Comparison of ENCODE assay signal across 8 cellular contexts in the genomic region with DNA sequence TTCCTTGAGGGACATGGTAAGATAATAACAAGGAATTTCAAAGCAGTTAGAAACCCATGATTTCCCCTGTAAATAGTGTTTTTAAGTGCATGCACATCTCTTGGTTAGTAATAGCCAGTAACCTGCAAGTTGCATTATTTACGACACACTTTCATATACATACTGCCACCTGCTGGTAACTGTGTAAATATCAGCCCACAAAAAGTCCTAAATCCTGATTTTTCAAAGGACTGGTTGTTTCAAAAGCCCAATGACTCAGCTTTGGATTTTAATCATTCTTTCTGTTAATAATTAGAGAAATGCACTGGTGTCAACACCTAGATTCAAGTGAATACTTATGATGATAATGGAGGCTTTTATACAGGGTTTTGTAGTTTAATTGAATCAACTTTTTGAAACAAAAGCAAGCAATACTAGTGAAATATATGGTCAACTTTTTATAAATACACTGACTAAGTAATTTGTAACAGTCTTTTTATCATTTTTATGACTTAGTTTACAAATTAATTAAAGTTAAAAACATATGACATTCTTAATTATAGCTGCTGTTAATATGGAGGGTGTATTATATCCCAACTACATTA.
DNase-seq lines count a peak whose midpoint lies in the region; ATAC-seq, FAIRE-seq and TF ChIP-seq lines count a peak whose summit lies in the region.

No MANE protein-coding gene starts in this region.

- FAIRE-seq in GM12892 (lab: Jason Lieb, UNC): peak; percentile 79

- H3K27me3 ChIP-seq in gastroesophageal sphincter: no peaks in the 10 kb centered on the region
- no peaks in the 10 kb centered on the region for H3K27me3 ChIP-seq in gastrocnemius medialis

- DNase-seq in AG09319 (ENCODE audit: extremely low read depth, low read depth) (peak; percentile 65), GM12892 (ENCODE audit: insufficient read length) (no peak), NCI-H128 (lab: John Stamatoyannopoulos, UW; ENCODE audit: unreplicated experiment) (peak; percentile 22), SW480 (ENCODE audit: low spot score) (peak; percentile 83), gastrocnemius medialis (no peak), NK-92 (lab: John Stamatoyannopoulos, UW; ENCODE audit: unreplicated experiment) (no peak)

- TF ChIP-seq POLR2A in GM12892 (IDR thresholded peaks at IDR 0.05; ENCODE audit: low read depth, low read length) (no peak), gastroesophageal sphincter (IDR thresholded peaks at IDR 0.05) (no peak), gastrocnemius medialis (IDR thresholded peaks at IDR 0.05) (no peak)

- ATAC-seq in HG02763 (IDR thresholded peaks at IDR 0.05; ENCODE audit: unreplicated experiment): peak; percentile 52
- ATAC-seq in gastroesophageal sphincter: no peak
- ATAC-seq in gastrocnemius medialis: no peak

- no peaks in the 10 kb centered on the region for H3K9me3 ChIP-seq in gastroesophageal sphincter
- H3K9me3 ChIP-seq in gastrocnemius medialis: no peaks in the 10 kb centered on the region

- H3K27ac ChIP-seq in gastroesophageal sphincter (no peak overlapping the region), gastrocnemius medialis (no peak overlapping the region)

- H3K36me3 ChIP-seq in gastroesophageal sphincter (no peaks in the 10 kb centered on the region), gastrocnemius medialis (no peaks in the 10 kb centered on the region)

- TF ChIP-seq CTCF in AG09319 (IDR thresholded peaks at IDR 0.05; ENCODE audit: low read depth, low read length) (peak; percentile 63), gastroesophageal sphincter (IDR thresholded peaks at IDR 0.05) (peak; percentile 51 to 68 (median 64)), gastrocnemius medialis (IDR thresholded peaks at IDR 0.05 in 4 of 5, conservative IDR thresholded peaks at IDR 0.05 in 1 of 5) (peak; percentile 13 to 56 (median 35))

- WGBS in gastroesophageal sphincter (ENCODE audit: low coverage in 1 of 2), 2 donors: 0% methylated on average over 1 of the region's 1 CpG

- in situ Hi-C loops in gastrocnemius medialis (cut with MboI; ENCODE audit: low sequenced_read_pairs in 4 of 4): loop anchor here in 2 of 4 donors (25.0 kb wide), 1 partner anchor 517 kb away; no protein-coding TSS in a partner anchor

- H3K4me1 ChIP-seq in gastroesophageal sphincter: no peaks in the 10 kb centered on the region
- no peaks in the 10 kb centered on the region for H3K4me1 ChIP-seq in gastrocnemius medialis

- H3K4me3 ChIP-seq in gastroesophageal sphincter (no peak overlapping the region), gastrocnemius medialis (no peak overlapping the region)

- no peak for TF ChIP-seq EP300 in gastroesophageal sphincter (IDR thresholded peaks at IDR 0.05)

- intact Hi-C loops in gastrocnemius medialis (cut with DNase I; ENCODE audit: low total_unique reads): no loop called here

Comparison
In these comparisons a context has a peak if more than half of its experiments do, and no peak if none do; other contexts are left out.
1. DNase-seq: peak in AG09319 (single experiment), NCI-H128 (single experiment) and SW480 (single experiment); none in GM12892 (single experiment), gastrocnemius medialis (0 of 2) and NK-92 (single experiment).
2. Peak in every context shown above with its lines, with median percentiles within 50 percentile points of each other: CTCF ChIP-seq.